Comparison of ENCODE assay signal across 12 cellular contexts in the genomic region with DNA sequence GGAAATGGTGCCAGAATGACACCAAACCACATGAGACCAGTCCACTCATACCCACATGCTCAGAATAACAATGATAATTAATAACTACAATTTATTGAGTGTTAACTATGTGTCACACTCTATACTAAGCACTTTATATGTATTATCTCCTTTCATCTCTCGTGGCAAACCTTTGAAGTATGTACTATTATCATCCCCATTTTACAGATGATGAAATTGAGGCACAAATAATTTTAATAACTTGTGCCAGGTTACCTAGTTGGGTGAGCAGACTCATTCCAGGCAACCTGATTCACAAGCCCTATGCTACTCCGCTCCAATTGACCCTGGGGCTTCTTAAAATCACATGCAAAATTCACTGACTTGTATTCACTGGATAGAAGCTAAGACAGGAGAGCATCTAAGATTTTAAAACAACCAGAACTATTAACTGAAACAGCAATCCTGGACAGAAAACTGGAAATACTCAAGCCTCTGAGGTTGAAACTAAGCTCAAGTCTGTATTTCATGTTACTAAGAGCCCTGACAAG. TPM values are rescaled to one million over a fixed set of nuclear protein-coding genes. Genes with fewer than 3 reads are reported as not detected.
DNase-seq lines count a peak whose midpoint lies in the region; ATAC-seq and TF ChIP-seq lines count a peak whose summit lies in the region.
"Had no signal": no experiment of that assay in that cellular context is flagged by ENCODE, and none has a peak within 500 bp of the region (broad histone marks: within the 10 kb centered on the region; RNA-seq: fewer than 3 reads in every experiment).

No MANE protein-coding gene starts in this region.

- H3K9me3 ChIP-seq in DND-41 (ENCODE audit: insufficient read depth, low read length, severe bottlenecking): no peaks in the 10 kb centered on the region
- no peaks in the 10 kb centered on the region for H3K9me3 ChIP-seq in MM.1S (replicated peaks; ENCODE audit: insufficient read depth, low read length)
- H3K9me3 ChIP-seq: left lung had no signal

- H3K9me2 ChIP-seq in MM.1S (replicated peaks; ENCODE audit: insufficient read depth, low read length): no peaks in the 10 kb centered on the region

- H3K4me1 Mint-ChIP-seq in dendritic cell treated with granulocyte-macrophage colony-stimulating factor and Interleukin-4, amounts not matched to agents 40 ng/mL and 50 ng/mL, for 4 days (ENCODE audit: low read depth): peaks cover 26% of the 10 kb centered on the region
- H3K4me1 Mint-ChIP-seq in nephron progenitor cell: peaks cover 41% of the 10 kb centered on the region

- intact Hi-C loops in dendritic cell treated with granulocyte-macrophage colony-stimulating factor and Interleukin-4, amounts not matched to agents 40 ng/mL and 50 ng/mL, for 4 days (cut with micrococcal nuclease): no loop called here
- intact Hi-C loops in left cardiac atrium (cut with DNase I): no loop called here

- H3K27me3 Mint-ChIP-seq in dendritic cell treated with granulocyte-macrophage colony-stimulating factor and Interleukin-4, amounts not matched to agents 40 ng/mL and 50 ng/mL, for 4 days: peaks cover 4% of the 10 kb centered on the region
- H3K27me3 Mint-ChIP-seq in nephron progenitor cell (ENCODE audit: low read depth, poor library complexity): peaks cover 7% of the 10 kb centered on the region

- no peak overlapping the region for H3K27ac ChIP-seq in DND-41 (ENCODE audit: low read length)
- H3K27ac ChIP-seq in MM.1S (ENCODE audit: low read length): no peak overlapping the region
- H3K27ac ChIP-seq: WERI-Rb-1 had no signal

- H3K4me2 ChIP-seq in DND-41 (ENCODE audit: insufficient read depth, low read length) (peak overlapping the region; percentile 94; the same call in 1 of the 2 replicates), MM.1S (ENCODE audit: low read depth, low read length) (peak overlapping the region; percentile 62; the same call in 1 of the 2 replicates)

- ATAC-seq in DND-41 (ENCODE audit: insufficient read depth, low read depth) (no peak), left cardiac atrium (no peak), GM21423 (IDR thresholded peaks at IDR 0.05; ENCODE audit: unreplicated experiment) (no peak), GM18505 (IDR thresholded peaks at IDR 0.05; ENCODE audit: unreplicated experiment) (no peak)

- TF ChIP-seq CTCF in DND-41 (IDR thresholded peaks at IDR 0.05; ENCODE audit: borderline replicate concordance, extremely low read depth, low read length, poor library complexity, severe bottlenecking) (no peak), MM.1S (IDR thresholded peaks at IDR 0.05; ENCODE audit: low read length) (no peak), nephron progenitor cell (IDR thresholded peaks at IDR 0.05) (no peak)

- TF ChIP-seq POLR2A in GM18505 (IDR thresholded peaks at IDR 0.05; ENCODE audit: borderline replicate concordance, extremely low read depth, insufficient read depth, insufficient read length): no peak

- H3K4me1 ChIP-seq in DND-41 (ENCODE audit: insufficient read depth, low read length) (peaks cover 46% of the 10 kb centered on the region), MM.1S (ENCODE audit: low read length) (peaks cover 24% of the 10 kb centered on the region)

- 0 out of 2 replicates have a peak, but pooled peaks cover under 1% of the 10 kb centered on the region for H4K20me1 ChIP-seq in DND-41 (ENCODE audit: insufficient read depth, low read length)
- no peaks in the 10 kb centered on the region for H4K20me1 ChIP-seq in MM.1S (ENCODE audit: insufficient read depth, low read length)

- H3K27me3 ChIP-seq in DND-41 (ENCODE audit: insufficient read depth, low read length, poor library complexity): no peaks in the 10 kb centered on the region
- no peaks in the 10 kb centered on the region for H3K27me3 ChIP-seq in MM.1S (replicated peaks; ENCODE audit: insufficient read depth, low read length)

- H3F3A ChIP-seq in MM.1S (ENCODE audit: insufficient read depth, low read length): peaks cover 28% of the 10 kb centered on the region

- peaks cover 8% of the 10 kb centered on the region for H3K36me3 Mint-ChIP-seq in dendritic cell treated with granulocyte-macrophage colony-stimulating factor and Interleukin-4, amounts not matched to agents 40 ng/mL and 50 ng/mL, for 4 days (ENCODE audit: low read depth)
- peaks cover 15% of the 10 kb centered on the region for H3K36me3 Mint-ChIP-seq in nephron progenitor cell (ENCODE audit: low read depth)

- no peak overlapping the region for H2AFZ ChIP-seq in DND-41 (ENCODE audit: low read depth, low read length)
- H2AFZ ChIP-seq in MM.1S (ENCODE audit: low read length): no peak overlapping the region
- H2AFZ ChIP-seq: GM23248 had no signal

- H3K79me2 ChIP-seq in DND-41 (ENCODE audit: insufficient read depth, low read length) (peaks cover 34% of the 10 kb centered on the region), MM.1S (ENCODE audit: low read length) (peaks cover 60% of the 10 kb centered on the region)

- DNase-seq in DND-41 (no peak), MM.1S (no peak), nephron progenitor cell (no peak), left cardiac atrium (no peak), GDM1 (lab: John Stamatoyannopoulos, UW) (no peak)
- DNase-seq: left lung, NCI-H187 treated with DMSO at 0.1 percent for 48 hours had no signal

- H3K4me3 Mint-ChIP-seq in dendritic cell treated with granulocyte-macrophage colony-stimulating factor and Interleukin-4, amounts not matched to agents 40 ng/mL and 50 ng/mL, for 4 days: peak overlapping the region; percentile 13
- H3K4me3 Mint-ChIP-seq in nephron progenitor cell: peak overlapping the region; percentile 5

- H3K27ac Mint-ChIP-seq in dendritic cell treated with granulocyte-macrophage colony-stimulating factor and Interleukin-4, amounts not matched to agents 40 ng/mL and 50 ng/mL, for 4 days: no peak overlapping the region
- no peak overlapping the region for H3K27ac Mint-ChIP-seq in nephron progenitor cell

- H3K36me3 ChIP-seq in DND-41 (ENCODE audit: insufficient read depth, low read length) (no peaks in the 10 kb centered on the region), MM.1S (replicated peaks; ENCODE audit: insufficient read depth, low read length) (no peaks in the 10 kb centered on the region)
- H3K36me3 ChIP-seq: left lung had no signal

- H3K9ac ChIP-seq in DND-41 (ENCODE audit: low read depth, low read length): peak overlapping the region; percentile 83; the same call in 1 of the 2 replicates
- H3K9ac ChIP-seq in MM.1S (ENCODE audit: low read length): no peak overlapping the region; the same call in 1 of the 2 replicates
- H3K9ac ChIP-seq: GM23248 had no signal

- no peaks in the 10 kb centered on the region for H3K9me3 Mint-ChIP-seq in dendritic cell treated with granulocyte-macrophage colony-stimulating factor and Interleukin-4, amounts not matched to agents 40 ng/mL and 50 ng/mL, for 4 days
- no peaks in the 10 kb centered on the region for H3K9me3 Mint-ChIP-seq in nephron progenitor cell

- H3K4me3 ChIP-seq in DND-41 (ENCODE audit: low read depth in 1 of 2, low read length in 2 of 2) (no peak overlapping the region), MM.1S (ENCODE audit: low read length) (peak overlapping the region; percentile 94; the same call in 1 of the 2 replicates)
- H3K4me3 ChIP-seq: GM23248 had no signal

RNA-seq across cellular contexts. Expression of gene MREG, which starts 2.0 kb away (rescaled TPM):
- 1 to 10 TPM; 1.1 to 1.3 TPM for total RNA-seq in left cardiac atrium
